ENCODE assay signal across 14 cellular contexts in genomic region chr3:101279765-101280385, GRCh38.
"Had no signal": no experiment of that assay in that cellular context is flagged by ENCODE, and none has a peak within 500 bp of the region (broad histone marks: within the 10 kb centered on the region; RNA-seq: fewer than 3 reads in every experiment).

No MANE protein-coding gene starts in this region.

- ATAC-seq: body of pancreas, left ventricle myocardium superior had no signal

- H3K4me1 ChIP-seq: adrenal gland, body of pancreas had no signal

- H3K4me3 ChIP-seq: adrenal gland, body of pancreas, neural progenitor cell, ovary had no signal

- DNase-seq: activated CD4-positive, alpha-beta T cell treated with anti-CD3 and anti-CD28 coated beads, Interleukin-2, amount 50 U/mL, for 4 hours; activated CD4-positive, CD25-positive, alpha-beta regulatory T cell treated with anti-CD3 and anti-CD28 coated beads, Interleukin-2, amount 50 U/mL, for 72 hours; activated naive CD4-positive, alpha-beta T cell treated with anti-CD3 and anti-CD28 coated beads, Interleukin-2, amount 50 U/mL, for 16 hours; activated T-cell treated with anti-CD3 and anti-CD28 coated beads, Interleukin-2, amount 50 U/mL, for 1 hour; adrenal gland; body of pancreas; cerebellar nuclear complex; islet precursor cell; left ventricle myocardium superior; ovary; stimulated activated CD4-positive, alpha-beta T cell treated with anti-CD3 and anti-CD28 coated beads, Interleukin-15, amount 100 ng/mL, for 24 hours; stimulated activated CD4-positive, alpha-beta T cell treated with anti-CD3 and anti-CD28 coated beads, Interleukin-4, amount 100 ng/mL, for 24 hours had no signal

- FAIRE-seq: urothelium cell line had no signal

- H3K27ac ChIP-seq: adrenal gland, body of pancreas, neural progenitor cell, ovary had no signal

- H3K27me3 ChIP-seq: adrenal gland, body of pancreas, neural progenitor cell, ovary had no signal

- H3K36me3 ChIP-seq: adrenal gland, neural progenitor cell, ovary had no signal

- H3K9me3 ChIP-seq: adrenal gland, body of pancreas, ovary had no signal
